In genomic region chr15:35822153-35822552, GRCh38 we compare ENCODE assay signal across 34 cellular contexts.
"Had no signal": no experiment of that assay in that cellular context is flagged by ENCODE, and none has a peak within 500 bp of the region (broad histone marks: within the 10 kb centered on the region; RNA-seq: fewer than 3 reads in every experiment).

No MANE protein-coding gene starts in this region.

- H3K27me3 ChIP-seq: MG63 had no signal

- H3K36me3 ChIP-seq: MG63 had no signal

- H3K9me3 ChIP-seq: MG63 had no signal

- DNase-seq: Karpas-422, Kasumi-1, MG63, MM.1S, MV-4-11, NCI-H1048, NCI-H1092, NCI-H1092 treated with DMSO at 0.1 percent for 48 hours, NCI-H1105, NCI-H1105 treated with DMSO at 0.1 percent for 48 hours, NCI-H1417, NCI-H1417 treated with DMSO at 0.1 percent for 48 hours, NCI-H1436, NCI-H1436 treated with DMSO at 0.1 percent for 48 hours, NCI-H146, NCI-H1694, NCI-H1694 treated with DMSO at 0.1 percent for 48 hours, NCI-H187, NCI-H187 treated with DMSO at 0.1 percent for 48 hours, NCI-H1930, NCI-H2029, NCI-H2029 treated with DMSO at 0.1 percent for 48 hours, NCI-H2081, NCI-H2081 treated with DMSO at 0.1 percent for 48 hours, NCI-H2107, NCI-H2171, NCI-H2171 treated with DMSO at 0.1 percent for 48 hours, NCI-H2227 treated with DMSO at 0.1 percent for 48 hours, NCI-H226, NCI-H345, NCI-H446, NCI-H446 treated with DMSO at 0.1 percent for 48 hours, NCI-H510A, NCI-H510A treated with DMSO at 0.1 percent for 48 hours had no signal

- H3K4me3 ChIP-seq: MG63 had no signal
